In genomic region chr3:142578309-142579223, GRCh38 we compare ENCODE assay signal across 8 cellular contexts. TPM values are rescaled to one million over a fixed set of nuclear protein-coding genes. Genes with fewer than 3 reads are reported as not detected.
DNase-seq lines count a peak whose midpoint lies in the region; ATAC-seq and TF ChIP-seq lines count a peak whose summit lies in the region.

ATR (minus strand) TSS chr3:142578733; CDS start chr3:142578704, 29 bp downstream.

- TF ChIP-seq CTCF in BE2C (IDR thresholded peaks at IDR 0.05; ENCODE audit: low read depth, low read length) (0 out of 2 replicates have a peak, but pooled peaks have one; percentile 1), colonic mucosa (IDR thresholded peaks at IDR 0.05) (no peak)

- peak within 1 kb of the TSS; percentile 91 to 95 for H3K9ac ChIP-seq in colonic mucosa (ENCODE audit: low read depth in 2 of 2, low read length in 2 of 2)

- H3K36me3 ChIP-seq in BE2C (peaks cover 2% of the 10 kb centered on the region; the same call in 1 of the 2 replicates), colonic mucosa (no peaks in the 10 kb centered on the region)

- no peaks in the 10 kb centered on the region; the same call in 1 of the 2 replicates for H3K4me1 ChIP-seq in BE2C
- H3K4me1 ChIP-seq in colonic mucosa, result no peaks in the 10 kb centered on the region

- peak within 1 kb of the TSS; percentile 90 for H3K27ac ChIP-seq in colonic mucosa

- ATAC-seq in HG03460 (IDR thresholded peaks at IDR 0.05; ENCODE audit: unreplicated experiment) (peak; percentile 94), left colon (peak; percentile 94)

- intact Hi-C loops in colonic mucosa (cut with DNase I), result no loop called here
- intact Hi-C loops in left colon (cut with DNase I, micrococcal nuclease), result no loop called here

- H3K27me3 ChIP-seq in BE2C (no peaks in the 10 kb centered on the region), colonic mucosa (no peaks in the 10 kb centered on the region)

- DNase-seq in BE2C (peak; percentile 98), GM19240 (ENCODE audit: insufficient read length, low spot score) (peak; percentile 82), NCI-H526 (lab: John Stamatoyannopoulos, UW) (peak; percentile 92 to 98), colonic mucosa (peak; percentile 99), left colon (peak; percentile 97 to 98)
- DNase-seq in activated CD4-positive, alpha-beta T cell treated with anti-CD3 and anti-CD28 coated beads for 48 hours, result peak; percentile 99
- peak; percentile 97 for DNase-seq in stimulated activated CD4-positive, alpha-beta T cell treated with anti-CD3 and anti-CD28 coated beads, Interleukin-1b, Interleukin-23, amount 100 ng/mL, for 48 hours

- H3K4me3 ChIP-seq in BE2C (ENCODE audit: low read depth, low read length) (peak within 1 kb of the TSS; percentile 97), colonic mucosa (peak within 1 kb of the TSS; percentile 95)

- H3K9me3 ChIP-seq in BE2C (no peaks in the 10 kb centered on the region), colonic mucosa (no peaks in the 10 kb centered on the region)

RNA-seq across cellular contexts. Expression of gene ATR, which starts in this region (rescaled TPM):
- polyA plus RNA-seq in BE2C (2012; ENCODE audit: insufficient read depth, insufficient read length, low read depth), result 36.4 TPM
- total RNA-seq in colonic mucosa (10 to 100 TPM; 13.9 to 20.3 TPM), left colon (10 to 100 TPM; 13.7 to 18.9 TPM)

Comparison
In these comparisons a context has a peak if more than half of its experiments do, and no peak if none do; other contexts are left out.
1. Peak in every context shown above with its lines: DNase-seq, ATAC-seq, H3K4me3 ChIP-seq and H3K27ac ChIP-seq.